16 cellular contexts compared by ENCODE assay signal in the genomic region with DNA sequence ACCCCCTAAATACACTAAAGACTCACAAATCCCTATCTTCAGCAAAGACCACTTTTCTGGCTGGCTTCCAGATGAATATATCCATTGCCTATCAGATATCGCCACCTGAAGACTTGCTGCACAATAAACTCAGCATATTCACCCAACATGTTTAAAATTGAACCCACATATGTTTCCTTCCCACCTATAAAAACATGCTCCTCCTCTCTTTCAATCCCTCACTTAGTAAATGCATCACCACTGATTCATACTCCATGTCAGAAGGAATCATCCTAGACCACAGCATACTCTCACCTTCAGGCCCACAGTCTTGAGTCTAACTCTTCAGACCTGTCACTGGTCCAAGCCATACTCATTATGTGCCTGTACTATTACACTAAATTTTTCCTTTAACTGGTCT. TPM values are rescaled to one million over a fixed set of nuclear protein-coding genes. Genes with fewer than 3 reads are reported as not detected.
A peak's percentile ranks its signal among the peaks of the same experiment; 100 is the strongest.
DNase-seq lines count a peak whose midpoint lies in the region; ATAC-seq and TF ChIP-seq lines count a peak whose summit lies in the region.
"Had no signal": no experiment of that assay in that cellular context is flagged by ENCODE, and none has a peak within 500 bp of the region (broad histone marks: within the 10 kb centered on the region; RNA-seq: fewer than 3 reads in every experiment).

No MANE protein-coding gene starts in this region.

- peaks cover 5% of the 10 kb centered on the region for H3K4me1 ChIP-seq in foreskin keratinocyte

- DNase-seq in AG08395 (ENCODE audit: low spot score) = peak; percentile 5
- DNase-seq in ELR (ENCODE audit: low read depth) = peak; percentile 82
- DNase-seq in RPMI7951 (ENCODE audit: low read depth) = peak; percentile 29
- DNase-seq in foreskin keratinocyte = peak; percentile 58 to 83
- DNase-seq in Kasumi-1 (lab: John Stamatoyannopoulos, UW) = no peak
- DNase-seq in germinal center (ENCODE audit: low spot score) = no peak
- DNase-seq: activated naive CD8-positive, alpha-beta T cell treated with anti-CD3 and anti-CD28 coated beads, Interleukin-2, amount 10 ng/mL, durations not matched to agents 7 days and 5 days; effector CD4-positive, alpha-beta T cell; left ventricle myocardium inferior; NCI-H2227 treated with DMSO at 0.1 percent for 48 hours; ovary; stimulated activated CD4-positive, alpha-beta T cell treated with anti-CD3 and anti-CD28 coated beads, Interleukin-4, amount 100 ng/mL, for 24 hours; thyroid gland had no signal

- H3K27me3 ChIP-seq in foreskin keratinocyte = no peaks in the 10 kb centered on the region
- H3K27me3 ChIP-seq: ovary, thyroid gland had no signal

- TF ChIP-seq CTCF in foreskin keratinocyte (conservative IDR thresholded peaks at IDR 0.05) = peak; percentile 56

- H3K27ac ChIP-seq in foreskin keratinocyte = no peak overlapping the region
- H3K27ac ChIP-seq: left ventricle myocardium inferior, ovary, thyroid gland had no signal

- ATAC-seq in foreskin keratinocyte = peak; percentile 99
- no peak for ATAC-seq in HG02840 (IDR thresholded peaks at IDR 0.05; ENCODE audit: low FRiP score, unreplicated experiment)

RNA-seq across cellular contexts. Expression of a gene that starts 5.2 kb away (rescaled TPM):
- 49.0 and 53.0 TPM in 2 replicates for total RNA-seq in RPMI7951 (2014; rRNA removed; shearing (Covaris generic))
- 11.4 and 15.4 TPM in 2 replicates for total RNA-seq in foreskin keratinocyte
- 16.6 and 26.1 TPM in 2 replicates for polyA plus RNA-seq in foreskin keratinocyte

RNA-seq across cellular contexts. Expression of a gene that starts 16.1 kb away (rescaled TPM):
- total RNA-seq in RPMI7951 (2014; rRNA removed; shearing (Covaris generic)) = not detected in 2 replicates
- total RNA-seq in foreskin keratinocyte = not detected in 2 replicates
- polyA plus RNA-seq in foreskin keratinocyte = not detected in 2 replicates
- total RNA-seq: activated naive CD8-positive, alpha-beta T cell treated with anti-CD3 and anti-CD28 coated beads, Interleukin-2, amount 10 ng/mL, durations not matched to agents 7 days and 5 days; cardiac septum; left ventricle myocardium inferior had no signal
- polyA plus RNA-seq: BJ, ovary had no signal

Comparison
In these comparisons a context has a peak if more than half of its experiments do, and no peak if none do; other contexts are left out.
1. DNase-seq: peak in AG08395 (single experiment), ELR (single experiment), RPMI7951 (single experiment) and foreskin keratinocyte (2 of 2); none in Kasumi-1 (0 of 2) and germinal center (single experiment).